In the genomic region with DNA sequence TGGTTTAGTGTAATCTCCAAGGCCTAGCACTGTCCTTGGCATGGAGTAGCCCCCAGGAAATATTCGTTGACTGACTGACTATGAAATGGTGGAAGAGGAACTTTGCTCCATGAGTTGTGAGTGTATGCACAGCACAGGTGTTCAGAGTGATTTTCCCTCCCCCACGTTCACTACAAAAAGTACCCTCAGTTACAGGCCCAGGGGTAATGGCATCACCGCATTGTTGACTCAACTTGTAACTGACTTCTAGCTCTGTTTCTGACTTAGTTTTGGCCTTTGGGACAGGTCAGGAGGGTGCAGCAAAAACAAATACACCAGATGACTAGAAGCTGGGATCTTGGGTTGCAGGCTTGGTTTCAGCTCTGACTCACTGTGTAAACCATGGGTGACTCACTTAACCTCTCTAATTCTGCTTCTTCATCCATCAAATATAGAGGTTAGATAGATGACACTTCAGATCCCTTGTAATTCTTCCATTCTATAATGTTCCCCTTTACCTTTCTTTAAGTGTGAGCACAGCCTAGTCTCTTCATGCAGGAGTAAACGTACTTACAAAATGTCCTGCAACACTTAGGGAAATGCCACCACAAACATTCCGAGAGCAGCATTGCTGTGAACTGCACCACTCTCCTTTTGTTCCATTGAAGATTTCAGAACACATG, we compare ENCODE assay signal across 8 cellular contexts.
DNase-seq lines count a peak whose midpoint lies in the region; ATAC-seq and TF ChIP-seq lines count a peak whose summit lies in the region.

No MANE protein-coding gene starts in this region.

- no peaks in the 10 kb centered on the region for H3K9me3 Mint-ChIP-seq in CD8-positive, alpha-beta T cell
- no peaks in the 10 kb centered on the region for H3K9me3 Mint-ChIP-seq in WTC11

- peak overlapping the region; percentile 16 for H3K27ac Mint-ChIP-seq in CD8-positive, alpha-beta T cell
- H3K27ac Mint-ChIP-seq in WTC11 = no peak overlapping the region

- no peaks in the 10 kb centered on the region for H3K36me3 Mint-ChIP-seq in CD8-positive, alpha-beta T cell
- no peaks in the 10 kb centered on the region for H3K36me3 Mint-ChIP-seq in WTC11

- peak; percentile 62 for ATAC-seq in CD8-positive, alpha-beta T cell
- ATAC-seq in GM19463 (IDR thresholded peaks at IDR 0.05; ENCODE audit: unreplicated experiment) (peak; percentile 92), HG03520 (IDR thresholded peaks at IDR 0.05; ENCODE audit: unreplicated experiment) (peak; percentile 93), WTC11 (no peak)

- TF ChIP-seq CTCF in CD8-positive, alpha-beta T cell (IDR thresholded peaks at IDR 0.05) = no peak
- no peak for TF ChIP-seq CTCF in WTC11 (IDR thresholded peaks at IDR 0.05)

- H3K4me3 Mint-ChIP-seq in CD8-positive, alpha-beta T cell = no peak overlapping the region
- no peak overlapping the region for H3K4me3 Mint-ChIP-seq in WTC11

- H3K4me3 ChIP-seq in CD8-positive, alpha-beta T cell (ENCODE audit: low read depth, low read length) = no peak overlapping the region

- H3K27me3 ChIP-seq in CD8-positive, alpha-beta T cell (ENCODE audit: insufficient read depth, low read length) = no peaks in the 10 kb centered on the region

- no peaks in the 10 kb centered on the region for H3K36me3 ChIP-seq in CD8-positive, alpha-beta T cell (ENCODE audit: insufficient read depth, low read length)

- H3K27me3 Mint-ChIP-seq in CD8-positive, alpha-beta T cell (ENCODE audit: low read depth) = no peaks in the 10 kb centered on the region
- H3K27me3 Mint-ChIP-seq in WTC11 (ENCODE audit: low read depth) = peaks cover 9% of the 10 kb centered on the region

- peak in 2 of 7 experiments; percentile 19 to 20 for DNase-seq in CD8-positive, alpha-beta T cell
- DNase-seq in WTC11 (ENCODE audit: low spot score) (no peak), fibroblast of gingiva (ENCODE audit: low read depth) (peak; percentile 79), ecto neural progenitor cell (ENCODE audit: low spot score) (no peak), iPS-NIHi7 (ENCODE audit: extremely low spot score) (no peak)
- peak; percentile 76 for DNase-seq in stimulated activated CD4-positive, alpha-beta T cell treated with anti-CD3 and anti-CD28 coated beads, Interleukin-4, amount 100 ng/mL, for 24 hours

- no peak overlapping the region for H3K27ac ChIP-seq in CD8-positive, alpha-beta T cell (ENCODE audit: low read depth, low read length)

- H3K4me1 ChIP-seq in CD8-positive, alpha-beta T cell (ENCODE audit: insufficient read depth, low read length) = no peaks in the 10 kb centered on the region

- H3K9me3 ChIP-seq in CD8-positive, alpha-beta T cell (ENCODE audit: low read length) = no peaks in the 10 kb centered on the region

- H3K4me1 Mint-ChIP-seq in CD8-positive, alpha-beta T cell (ENCODE audit: low read depth) = peaks cover 14% of the 10 kb centered on the region
- peaks cover 13% of the 10 kb centered on the region for H3K4me1 Mint-ChIP-seq in WTC11

- intact Hi-C loops in CD8-positive, alpha-beta T cell (cut with DNase I, micrococcal nuclease) = no loop called here

- POLR2A ChIA-PET in CD8-positive, alpha-beta T cell (lab: Charles Lee) = no interaction called here
- POLR2A ChIA-PET in WTC11 (lab: Charles Lee) = no interaction called here

- CTCF ChIA-PET in CD8-positive, alpha-beta T cell (lab: Charles Lee) = no interaction called here
- CTCF ChIA-PET in WTC11 (lab: Charles Lee) = no interaction called here

TF ChIP-seq in WTC11, 78 proteins besides CTCF, POLR2A, EP300 and RAD21:
- TF ChIP-seq GABPB1 (CRISPR knock-in tag; IDR thresholded peaks at IDR 0.05) (peak; percentile 82), ZNF121 (CRISPR knock-in tag; IDR thresholded peaks at IDR 0.05) (no peak)
TF ChIP-seq in WTC11: peak in this region for 1.

Comparison
In these comparisons a context has a peak if more than half of its experiments do, and no peak if none do; other contexts are left out.
1. DNase-seq: peak in fibroblast of gingiva (single experiment) and stimulated activated CD4-positive, alpha-beta T cell treated with anti-CD3 and anti-CD28 coated beads, Interleukin-4, amount 100 ng/mL, for 24 hours (single experiment); none in WTC11 (single experiment), ecto neural progenitor cell (single experiment) and iPS-NIHi7 (single experiment).